ENCODE assay signal across 17 cellular contexts in the genomic region with DNA sequence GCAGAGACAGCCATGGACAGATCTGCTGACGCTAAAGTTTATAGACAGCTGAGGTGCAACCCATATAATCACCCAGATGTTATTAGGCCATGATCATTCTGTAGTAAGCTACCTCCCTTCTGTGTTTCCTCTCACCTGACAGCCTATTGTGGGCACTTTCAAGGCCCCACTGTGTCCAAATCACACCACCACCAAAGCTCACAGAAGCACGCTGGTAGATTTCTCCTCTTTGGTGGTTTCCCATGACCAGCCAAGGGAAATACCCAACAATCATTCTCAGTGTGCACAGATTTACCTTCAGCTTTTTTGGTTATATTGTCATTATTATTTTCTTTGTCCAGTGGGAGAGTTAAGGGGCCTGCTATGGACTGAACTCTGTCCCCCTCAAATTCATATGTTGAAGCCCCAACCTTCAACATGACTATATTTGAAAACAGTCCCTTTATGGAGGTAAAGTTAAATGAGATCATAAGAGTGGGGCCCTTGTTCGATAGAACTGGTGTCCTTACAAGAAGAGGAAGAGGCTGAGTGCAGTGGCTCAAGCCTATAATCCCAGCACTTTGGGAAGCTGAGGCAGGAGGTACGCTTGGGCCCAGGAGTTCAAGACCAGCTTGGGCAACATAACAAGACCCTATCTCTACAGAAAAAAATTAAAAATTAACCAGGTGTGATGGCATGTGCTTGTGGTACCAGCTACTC.
A peak's percentile ranks its signal among the peaks of the same experiment; 100 is the strongest.
DNase-seq lines count a peak whose midpoint lies in the region; ATAC-seq and TF ChIP-seq lines count a peak whose summit lies in the region.
"Had no signal": no experiment of that assay in that cellular context is flagged by ENCODE, and none has a peak within 500 bp of the region (broad histone marks: within the 10 kb centered on the region; RNA-seq: fewer than 3 reads in every experiment).

No MANE protein-coding gene starts in this region.

- intact Hi-C loops in MCF 10A (cut with micrococcal nuclease), result no loop called here

- H3K36me3 Mint-ChIP-seq in MCF 10A (ENCODE audit: insufficient read depth, unreplicated experiment), result no peaks in the 10 kb centered on the region
- no peaks in the 10 kb centered on the region for H3K36me3 Mint-ChIP-seq in activated T-cell treated with anti-CD3 and anti-CD28 coated beads, Interleukin-2, amount 50 U/mL, for 4 hours (ENCODE audit: insufficient read depth)

- H3K4me3 ChIP-seq in DOHH2 (ENCODE audit: low read length), result peak overlapping the region; percentile 6; the same call in 1 of the 2 replicates
- H3K4me3 ChIP-seq: A549, smooth muscle cell had no signal

- H3K27ac ChIP-seq in DOHH2 (ENCODE audit: low read depth, low read length), result peak overlapping the region; percentile 75
- H3K27ac ChIP-seq: A549, KMS-11 had no signal

- ATAC-seq in GM19025 (IDR thresholded peaks at IDR 0.05; ENCODE audit: low read depth, unreplicated experiment) (peak; percentile 92), HG02610 (IDR thresholded peaks at IDR 0.05; ENCODE audit: unreplicated experiment) (peak; percentile 94), HG03432 (IDR thresholded peaks at IDR 0.05; ENCODE audit: unreplicated experiment) (peak; percentile 94), HG02970 (IDR thresholded peaks at IDR 0.05; ENCODE audit: low FRiP score, unreplicated experiment) (no peak)
- no peak for ATAC-seq in activated T-cell treated with anti-CD3 and anti-CD28 coated beads, Interleukin-2, amount 50 U/mL, for 4 hours
- ATAC-seq: A549, left ventricle myocardium superior had no signal

- H3K27me3 Mint-ChIP-seq in MCF 10A (ENCODE audit: insufficient read depth, unreplicated experiment), result no peaks in the 10 kb centered on the region
- H3K27me3 Mint-ChIP-seq in activated T-cell treated with anti-CD3 and anti-CD28 coated beads, Interleukin-2, amount 50 U/mL, for 4 hours (ENCODE audit: low read depth), result peaks cover 3% of the 10 kb centered on the region

- no peaks in the 10 kb centered on the region for H3K9me2 ChIP-seq in DOHH2 (replicated peaks; ENCODE audit: control insufficient read depth, low read length)

- H3K4me2 ChIP-seq in DOHH2 (ENCODE audit: low read length), result peak overlapping the region; percentile 49
- H3K4me2 ChIP-seq: A549, KMS-11, smooth muscle cell had no signal

- no peaks in the 10 kb centered on the region for H3K4me1 Mint-ChIP-seq in MCF 10A (ENCODE audit: insufficient read depth, unreplicated experiment)
- H3K4me1 Mint-ChIP-seq in activated T-cell treated with anti-CD3 and anti-CD28 coated beads, Interleukin-2, amount 50 U/mL, for 4 hours (ENCODE audit: low read depth), result no peaks in the 10 kb centered on the region

- no peak overlapping the region for H3K27ac Mint-ChIP-seq in MCF 10A (ENCODE audit: low read depth, unreplicated experiment)

- CTCF ChIA-PET in MCF 10A (lab: Yijun Ruan, JAX), result interaction anchor here (0.7 to 1.2 kb wide), 3 partner anchors 10 to 272 kb away, joined by 3 to 5 read pairs (median 4); no protein-coding TSS in a partner anchor

- BruUV-seq in MCF 10A (replicated peaks; lab: Mats Ljungman, UMichigan), result no TSS peak

- H3F3A ChIP-seq in DOHH2 (ENCODE audit: control insufficient read depth, insufficient read depth), result peaks cover 53% of the 10 kb centered on the region

- no peaks in the 10 kb centered on the region for H3K27me3 ChIP-seq in DOHH2 (ENCODE audit: control insufficient read depth, low read length)

- peaks cover 96% of the 10 kb centered on the region for H3K36me3 ChIP-seq in DOHH2 (ENCODE audit: control insufficient read depth, low read length)

- H3K9me3 Mint-ChIP-seq in MCF 10A (ENCODE audit: unreplicated experiment), result no peaks in the 10 kb centered on the region
- no peaks in the 10 kb centered on the region for H3K9me3 Mint-ChIP-seq in activated T-cell treated with anti-CD3 and anti-CD28 coated beads, Interleukin-2, amount 50 U/mL, for 4 hours

- no peak overlapping the region for H3K4me3 Mint-ChIP-seq in MCF 10A (ENCODE audit: unreplicated experiment)
- H3K4me3 Mint-ChIP-seq in activated T-cell treated with anti-CD3 and anti-CD28 coated beads, Interleukin-2, amount 50 U/mL, for 4 hours, result no peak overlapping the region

- no peaks in the 10 kb centered on the region for H3K9me3 ChIP-seq in DOHH2 (ENCODE audit: control insufficient read depth, insufficient read depth, low read length)
- H3K9me3 ChIP-seq: A549 had no signal

- H3K4me1 ChIP-seq in DOHH2 (ENCODE audit: control insufficient read depth, low read length), result peaks cover 98% of the 10 kb centered on the region
- H3K4me1 ChIP-seq: A549 had no signal

- POLR2A ChIA-PET in MCF 10A (lab: Yijun Ruan, JAX), result interaction anchor here (0.6 kb wide), 1 partner anchor 28 kb away, joined by 3 read pairs; no protein-coding TSS in a partner anchor

- TF ChIP-seq CTCF in DOHH2 (IDR thresholded peaks at IDR 0.05; ENCODE audit: low read depth, low read length, poor library complexity, severe bottlenecking) (no peak), MCF 10A (IDR thresholded peaks at IDR 0.05; ENCODE audit: unreplicated experiment) (no peak)

- H3K79me2 ChIP-seq in DOHH2 (ENCODE audit: control insufficient read depth, low read length), result peaks cover 91% of the 10 kb centered on the region

- no peaks in the 10 kb centered on the region for H4K20me1 ChIP-seq in DOHH2 (ENCODE audit: control insufficient read depth, insufficient read depth, low read depth, low read length)

- no peak for DNase-seq in MCF 10A (ENCODE audit: unreplicated experiment)
- DNase-seq in activated T-cell treated with anti-CD3 and anti-CD28 coated beads, Interleukin-2, amount 50 U/mL, for 4 hours, result no peak
- DNase-seq in SKM-1 (lab: John Stamatoyannopoulos, UW; ENCODE audit: unreplicated experiment), result no peak
- DNase-seq: activated CD4-positive, alpha-beta T cell treated with anti-CD3 and anti-CD28 coated beads for 48 hours; activated gamma-delta T cell treated with Interleukin-2 at 50 U/mL for 16 hours; DMS 273 treated with DMSO at 0.1 percent for 48 hours; left ventricle myocardium superior; NCI-H2081 treated with DMSO at 0.1 percent for 48 hours; T-helper 1 cell had no signal

Comparison
In these comparisons a context has a peak if more than half of its experiments do, and no peak if none do; other contexts are left out.
1. ATAC-seq: peak in GM19025 (single experiment), HG02610 (single experiment) and HG03432 (single experiment); none in activated T-cell treated with anti-CD3 and anti-CD28 coated beads, Interleukin-2, amount 50 U/mL, for 4 hours (0 of 2) and HG02970 (single experiment).